In the genomic region with DNA sequence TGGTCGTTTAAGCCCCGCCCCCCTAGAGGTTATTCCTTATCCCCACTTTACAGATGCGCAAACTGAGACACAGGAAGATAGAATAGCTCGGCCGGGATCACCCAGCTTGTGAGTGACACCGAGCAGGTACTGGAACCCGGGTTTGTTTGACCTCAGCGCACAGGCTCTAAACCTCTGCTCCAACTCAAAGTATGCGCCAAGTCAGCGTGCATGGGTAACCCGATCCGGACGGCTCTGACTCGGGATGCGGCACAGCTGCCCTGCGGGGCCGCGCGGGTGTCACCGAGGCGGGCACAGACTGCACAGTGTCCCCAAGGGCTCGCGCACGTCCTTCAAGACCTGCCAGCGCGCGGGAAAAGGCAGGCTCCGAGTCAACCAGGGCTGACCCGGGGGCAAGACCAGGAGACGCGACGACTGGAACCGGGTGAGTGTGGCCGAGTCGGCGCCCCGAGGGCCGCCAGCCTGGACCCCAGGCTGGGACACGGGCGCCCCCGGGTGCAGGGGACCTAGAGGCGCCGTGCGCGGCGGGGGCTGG, we compare ENCODE assay signal across 7 cellular contexts.
A peak's percentile ranks its signal among the peaks of the same experiment; 100 is the strongest.
DNase-seq lines count a peak whose midpoint lies in the region; ATAC-seq and TF ChIP-seq lines count a peak whose summit lies in the region.

No MANE protein-coding gene starts in this region.

- ATAC-seq in esophagus mucosa, result no peak
- no peak for ATAC-seq in GM18502 (IDR thresholded peaks at IDR 0.05; ENCODE audit: poor library complexity, unreplicated experiment)
- no peak for ATAC-seq in GM19023 (IDR thresholded peaks at IDR 0.05; ENCODE audit: unreplicated experiment)

- H3K4me1 ChIP-seq in KMS-11 (ENCODE audit: low read depth, poor library complexity, severe bottlenecking) (peaks cover 60% of the 10 kb centered on the region), esophagus (ENCODE audit: control insufficient read depth in 2 of 2, insufficient read depth in 2 of 2, low read length in 1 of 2) (peaks cover 3 to 6% of the 10 kb centered on the region in 2 donors), skeletal muscle satellite cell (ENCODE audit: control insufficient read depth, insufficient read depth, low read length) (peaks cover 15% of the 10 kb centered on the region)

- H3K36me3 ChIP-seq in KMS-11 (ENCODE audit: insufficient read depth) (no peaks in the 10 kb centered on the region), WERI-Rb-1 (no peaks in the 10 kb centered on the region), esophagus (ENCODE audit: control insufficient read depth in 2 of 2, insufficient read depth in 2 of 2, low read length in 1 of 2) (no peaks in the 10 kb centered on the region), skeletal muscle satellite cell (ENCODE audit: insufficient read depth, low read length) (no peaks in the 10 kb centered on the region)

- H3K27ac ChIP-seq in KMS-11, result no peak overlapping the region
- H3K27ac ChIP-seq in WERI-Rb-1, result no peak overlapping the region
- no peak overlapping the region for H3K27ac ChIP-seq in esophagus (ENCODE audit: low read depth in 2 of 2, low read length in 1 of 2)

- peak overlapping the region; percentile 91; the same call in 1 of the 2 replicates for H2AFZ ChIP-seq in KMS-11 (ENCODE audit: low read depth)

- H3K9ac ChIP-seq in KMS-11 (no peak overlapping the region), skeletal muscle satellite cell (ENCODE audit: low read depth, low read length) (no peak overlapping the region)

- no peaks in the 10 kb centered on the region for H4K20me1 ChIP-seq in KMS-11 (ENCODE audit: insufficient read depth)

- H3K9me3 ChIP-seq in WERI-Rb-1 (ENCODE audit: severe bottlenecking) (no peaks in the 10 kb centered on the region), esophagus (ENCODE audit: control insufficient read depth in 2 of 2, insufficient read depth in 1 of 2, low read depth in 1 of 2, low read length in 1 of 2) (no peaks in the 10 kb centered on the region), skeletal muscle satellite cell (replicated peaks; ENCODE audit: low read length) (no peaks in the 10 kb centered on the region)

- TF ChIP-seq CTCF in KMS-11 (conservative IDR thresholded peaks at IDR 0.05; ENCODE audit: low read depth, low read length), result no peak
- 0 out of 2 replicates have a peak, but pooled peaks have one; percentile 1 for TF ChIP-seq CTCF in WERI-Rb-1 (IDR thresholded peaks at IDR 0.05; ENCODE audit: low read depth, low read length)

- no peaks in the 10 kb centered on the region for H3K79me2 ChIP-seq in KMS-11 (ENCODE audit: insufficient read depth, low read depth)

- peak; percentile 46 for DNase-seq in WERI-Rb-1

- H3K4me2 ChIP-seq in KMS-11, result peak overlapping the region; percentile 79
- peak overlapping the region; percentile 88 for H3K4me2 ChIP-seq in skeletal muscle satellite cell (ENCODE audit: low read length)

- H3K27me3 ChIP-seq in KMS-11 (ENCODE audit: insufficient read depth, low read depth) (peaks cover 13% of the 10 kb centered on the region), WERI-Rb-1 (ENCODE audit: insufficient read depth, low read depth, severe bottlenecking) (peaks cover 7% of the 10 kb centered on the region), esophagus (ENCODE audit: control insufficient read depth in 1 of 2, insufficient read depth in 2 of 2, low read length in 2 of 2) (no peaks in the 10 kb centered on the region), skeletal muscle satellite cell (ENCODE audit: control insufficient read depth, insufficient read depth, low read length) (peaks cover 45% of the 10 kb centered on the region)

- 7 to 9% methylated on average over 42 to 46 of the region's 46 CpGs for WGBS in esophagus, 2 donors

- H3K4me3 ChIP-seq in KMS-11 (IDR thresholded peaks at IDR 0.05; ENCODE audit: insufficient read depth, low read depth, low read length) (no peak overlapping the region), WERI-Rb-1 (ENCODE audit: low read depth, low read length) (peak overlapping the region; percentile 93), esophagus (ENCODE audit: low read depth in 1 of 2, low read length in 2 of 2) (peak overlapping the region; percentile 51 to 77), skeletal muscle satellite cell (ENCODE audit: low read length) (peak overlapping the region; percentile 83)
